ENCODE assay signal across 24 cellular contexts in the genomic region with DNA sequence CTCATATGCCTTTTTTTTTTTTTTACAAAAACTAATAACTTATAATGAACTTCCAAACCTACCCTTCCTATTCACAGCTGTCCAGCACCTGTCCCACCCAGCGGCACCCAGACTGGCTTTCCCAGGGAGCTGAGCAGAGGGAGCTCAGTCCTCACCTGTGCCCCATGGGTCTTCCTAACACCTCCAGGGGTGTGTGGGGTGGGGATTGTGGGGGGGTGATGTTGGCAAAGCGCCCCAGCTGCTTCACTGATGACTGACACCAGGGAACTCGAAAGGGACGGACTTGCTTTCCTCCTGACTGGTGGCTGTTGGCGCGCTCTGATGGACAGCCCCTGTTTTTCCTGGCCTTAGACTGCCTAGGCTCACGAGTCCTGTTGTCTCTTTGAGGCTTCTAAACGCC.
"Had no signal": no experiment of that assay in that cellular context is flagged by ENCODE, and none has a peak within 500 bp of the region (broad histone marks: within the 10 kb centered on the region; RNA-seq: fewer than 3 reads in every experiment).

No MANE protein-coding gene starts in this region.

- H3K4me1 ChIP-seq: neural progenitor cell, parathyroid adenoma, psoas muscle, testis had no signal

- ATAC-seq: activated naive CD8-positive, alpha-beta T cell treated with anti-CD3 and anti-CD28 coated beads, Interleukin-2, amount 50 U/mL, for 24 hours; left cardiac atrium; left ventricle myocardium superior; natural killer cell; psoas muscle; T-helper 17 cell had no signal

- H3K36me3 Mint-ChIP-seq: activated naive CD4-positive, alpha-beta T cell treated with anti-CD3 and anti-CD28 coated beads, Interleukin-2, amount 50 U/mL, for 24 hours; natural killer cell; neural progenitor cell had no signal

- H3K4me3 Mint-ChIP-seq: activated CD4-positive, alpha-beta memory T cell treated with anti-CD3 and anti-CD28 coated beads, Interleukin-2, amount 10 ng/mL, durations not matched to agents 7 days and 5 days; activated CD4-positive, alpha-beta T cell treated with anti-CD3 and anti-CD28 coated beads, Interleukin-2, amount 10 ng/mL, durations not matched to agents 24 days and 14 days; activated naive CD4-positive, alpha-beta T cell treated with anti-CD3 and anti-CD28 coated beads, Interleukin-2, amount 50 U/mL, for 24 hours; activated naive CD8-positive, alpha-beta T cell treated with anti-CD3 and anti-CD28 coated beads, Interleukin-2, amount 50 U/mL, for 24 hours; central memory CD8-positive, alpha-beta T cell; natural killer cell; neural progenitor cell; T-helper 17 cell had no signal

- H3K27me3 ChIP-seq: neural progenitor cell, spleen, testis had no signal

- H3K9me3 ChIP-seq: psoas muscle, spleen, testis had no signal

- H3K36me3 ChIP-seq: neural progenitor cell, spleen had no signal

- DNase-seq: activated CD4-positive, alpha-beta memory T cell treated with anti-CD3 and anti-CD28 coated beads, Interleukin-2, amount 10 ng/mL, durations not matched to agents 7 days and 5 days; activated CD4-positive, alpha-beta T cell treated with anti-CD3 and anti-CD28 coated beads, Interleukin-2, amount 10 ng/mL, durations not matched to agents 24 days and 14 days; activated CD4-positive, CD25-positive, alpha-beta regulatory T cell treated with anti-CD3 and anti-CD28 coated beads, Interleukin-2, amount 50 U/mL, for 72 hours; activated CD8-positive, alpha-beta memory T cell treated with anti-CD3 and anti-CD28 coated beads, Interleukin-2, amount 50 U/mL, for 48 hours; activated naive CD8-positive, alpha-beta T cell treated with anti-CD3 and anti-CD28 coated beads, Interleukin-2, amount 50 U/mL, for 24 hours; dermis blood vessel endothelial cell; effector CD8-positive, alpha-beta T cell; left cardiac atrium; left ventricle myocardium superior; midbrain; natural killer cell; occipital lobe; psoas muscle; spleen; stimulated activated naive CD4-positive, alpha-beta T cell treated with Interleukin-2 at 50 U/mL for 16 hours; T-helper 17 cell; T1000; testis; trophoblast cell had no signal

- H3K4me3 ChIP-seq: neural progenitor cell, psoas muscle, spleen, testis had no signal

- H3K9me3 Mint-ChIP-seq: activated CD4-positive, alpha-beta T cell treated with anti-CD3 and anti-CD28 coated beads, Interleukin-2, amount 10 ng/mL, durations not matched to agents 24 days and 14 days; activated naive CD4-positive, alpha-beta T cell treated with anti-CD3 and anti-CD28 coated beads, Interleukin-2, amount 50 U/mL, for 24 hours; activated naive CD8-positive, alpha-beta T cell treated with anti-CD3 and anti-CD28 coated beads, Interleukin-2, amount 50 U/mL, for 24 hours; central memory CD8-positive, alpha-beta T cell; natural killer cell; neural progenitor cell had no signal

- H3K9ac ChIP-seq: neural progenitor cell, parathyroid adenoma had no signal

- H3K27ac Mint-ChIP-seq: activated CD4-positive, alpha-beta memory T cell treated with anti-CD3 and anti-CD28 coated beads, Interleukin-2, amount 10 ng/mL, durations not matched to agents 7 days and 5 days; activated naive CD4-positive, alpha-beta T cell treated with anti-CD3 and anti-CD28 coated beads, Interleukin-2, amount 50 U/mL, for 24 hours; activated naive CD8-positive, alpha-beta T cell treated with anti-CD3 and anti-CD28 coated beads, Interleukin-2, amount 50 U/mL, for 24 hours; activated T-helper 2 cell treated with anti-CD3 and anti-CD28 coated beads, Interferon-gamma antibody, Interleukin-2, Interleukin-4, amounts not matched to agents 10 μg/mL and 5 μg/mL and 100 μg/mL, durations not matched to agents 14 hours and 24 hours and 36 hours; natural killer cell; neural progenitor cell; T-helper 17 cell had no signal

- H3K27ac ChIP-seq: neural progenitor cell, parathyroid adenoma, psoas muscle, spleen, testis had no signal

- H3K27me3 Mint-ChIP-seq: activated naive CD4-positive, alpha-beta T cell treated with anti-CD3 and anti-CD28 coated beads, Interleukin-2, amount 50 U/mL, for 24 hours had no signal
